ENCODE assay signal across 17 cellular contexts in genomic region chr14:96525452-96525851, GRCh38. TPM values are rescaled to one million over a fixed set of nuclear protein-coding genes. Genes with fewer than 3 reads are reported as not detected.
DNase-seq lines count a peak whose midpoint lies in the region; ATAC-seq and TF ChIP-seq lines count a peak whose summit lies in the region.
"Had no signal": no experiment of that assay in that cellular context is flagged by ENCODE, and none has a peak within 500 bp of the region (broad histone marks: within the 10 kb centered on the region; RNA-seq: fewer than 3 reads in every experiment).

No MANE protein-coding gene starts in this region.

- 0 out of 2 replicates have a peak overlapping the region, but pooled peaks have one; percentile 3 for H3K27ac ChIP-seq in SK-N-MC
- no peak overlapping the region for H3K27ac ChIP-seq in substantia nigra (ENCODE audit: low read depth, low read length, poor library complexity, severe bottlenecking)
- H3K27ac ChIP-seq: GM23248 had no signal

- no peaks in the 10 kb centered on the region for H3K9me3 Mint-ChIP-seq in activated T-cell treated with anti-CD3 and anti-CD28 coated beads, Interleukin-2, amount 50 U/mL, for 72 hours
- H3K9me3 Mint-ChIP-seq in activated T-cell treated with anti-CD3 and anti-CD28 coated beads, Interleukin-2, amount 50 U/mL, for 4 hours: no peaks in the 10 kb centered on the region
- no peaks in the 10 kb centered on the region for H3K9me3 Mint-ChIP-seq in Caco-2 (ENCODE audit: unreplicated experiment)
- H3K9me3 Mint-ChIP-seq: CD8-positive, alpha-beta T cell had no signal

- peaks cover 89% of the 10 kb centered on the region for H3K36me3 ChIP-seq in SK-N-MC (ENCODE audit: insufficient read depth, low read length)
- no peaks in the 10 kb centered on the region; the same call in 1 of the 2 replicates for H3K36me3 ChIP-seq in Caco-2 (ENCODE audit: control insufficient read depth, insufficient read depth, low read length)

- intact Hi-C loops in Caco-2 (cut with micrococcal nuclease; ENCODE audit: unreplicated experiment): no loop called here

- POLR2A ChIA-PET in Caco-2 (lab: Charles Lee): no interaction called here

- H3K27me3 Mint-ChIP-seq in activated T-cell treated with anti-CD3 and anti-CD28 coated beads, Interleukin-2, amount 50 U/mL, for 72 hours (ENCODE audit: low read depth): no peaks in the 10 kb centered on the region
- no peaks in the 10 kb centered on the region for H3K27me3 Mint-ChIP-seq in activated T-cell treated with anti-CD3 and anti-CD28 coated beads, Interleukin-2, amount 50 U/mL, for 4 hours (ENCODE audit: low read depth)
- H3K27me3 Mint-ChIP-seq in Caco-2 (ENCODE audit: insufficient read depth, unreplicated experiment): no peaks in the 10 kb centered on the region

- no peak for DNase-seq in activated T-cell treated with anti-CD3 and anti-CD28 coated beads, Interleukin-2, amount 50 U/mL, for 72 hours
- DNase-seq in activated T-cell treated with anti-CD3 and anti-CD28 coated beads, Interleukin-2, amount 50 U/mL, for 4 hours: no peak
- DNase-seq in SK-N-MC (ENCODE audit: low read depth, low spot score) (no peak), iris pigment epithelial cell (ENCODE audit: low read depth) (peak; percentile 18), Caco-2 (no peak), substantia nigra (lab: John Stamatoyannopoulos, UW) (no peak)
- DNase-seq: 8988T; C1 segment of cervical spinal cord; CD8-positive, alpha-beta T cell; DMS 273 treated with DMSO at 0.1 percent for 48 hours; DMS79; EL; GDM1; GM23248; H7; HCEC 1CT had no signal

- H3K4me1 ChIP-seq in Caco-2: no peaks in the 10 kb centered on the region

- ATAC-seq in activated T-cell treated with anti-CD3 and anti-CD28 coated beads, Interleukin-2, amount 50 U/mL, for 72 hours (replicated peaks in 1 of 2): no peak
- no peak for ATAC-seq in activated T-cell treated with anti-CD3 and anti-CD28 coated beads, Interleukin-2, amount 50 U/mL, for 4 hours
- ATAC-seq: CD8-positive, alpha-beta T cell; GM12878 had no signal

- TF ChIP-seq CTCF in Caco-2 (IDR thresholded peaks at IDR 0.05; ENCODE audit: insufficient read depth in 1 of 2, low read depth in 1 of 2, low read length in 1 of 2, severe bottlenecking in 1 of 2, unreplicated experiment in 1 of 2): no peak

- H3K4me3 ChIP-seq in SK-N-MC: no peak overlapping the region
- no peak overlapping the region for H3K4me3 ChIP-seq in Caco-2 (ENCODE audit: low read depth, low read length)
- H3K4me3 ChIP-seq: GM12878, GM23248 had no signal

- H3K27ac Mint-ChIP-seq in activated T-cell treated with anti-CD3 and anti-CD28 coated beads, Interleukin-2, amount 50 U/mL, for 72 hours: peak overlapping the region; percentile 63
- no peak overlapping the region for H3K27ac Mint-ChIP-seq in Caco-2 (ENCODE audit: unreplicated experiment)
- H3K27ac Mint-ChIP-seq: CD8-positive, alpha-beta T cell had no signal

- no TSS peak for BruUV-seq in Caco-2 (replicated peaks; lab: Mats Ljungman, UMichigan)

- H3K9me3 ChIP-seq in SK-N-MC (ENCODE audit: low read depth, low read length): no peaks in the 10 kb centered on the region
- H3K9me3 ChIP-seq in Caco-2: no peaks in the 10 kb centered on the region

- H3K4me1 Mint-ChIP-seq in activated T-cell treated with anti-CD3 and anti-CD28 coated beads, Interleukin-2, amount 50 U/mL, for 72 hours (ENCODE audit: low read depth): no peaks in the 10 kb centered on the region
- H3K4me1 Mint-ChIP-seq in activated T-cell treated with anti-CD3 and anti-CD28 coated beads, Interleukin-2, amount 50 U/mL, for 4 hours (ENCODE audit: low read depth): no peaks in the 10 kb centered on the region
- H3K4me1 Mint-ChIP-seq in Caco-2 (ENCODE audit: low read depth, unreplicated experiment): no peaks in the 10 kb centered on the region

- H3K27me3 ChIP-seq in Caco-2 (replicated peaks; ENCODE audit: control insufficient read depth, insufficient read depth, low read length): no peaks in the 10 kb centered on the region

- CTCF ChIA-PET in Caco-2 (lab: Charles Lee): no interaction called here

- no peak overlapping the region for H3K4me3 Mint-ChIP-seq in activated T-cell treated with anti-CD3 and anti-CD28 coated beads, Interleukin-2, amount 50 U/mL, for 72 hours
- no peak overlapping the region for H3K4me3 Mint-ChIP-seq in activated T-cell treated with anti-CD3 and anti-CD28 coated beads, Interleukin-2, amount 50 U/mL, for 4 hours
- H3K4me3 Mint-ChIP-seq in Caco-2 (ENCODE audit: unreplicated experiment): no peak overlapping the region
- H3K4me3 Mint-ChIP-seq: CD8-positive, alpha-beta T cell had no signal

- H3K36me3 Mint-ChIP-seq in activated T-cell treated with anti-CD3 and anti-CD28 coated beads, Interleukin-2, amount 50 U/mL, for 72 hours (ENCODE audit: insufficient read depth in 2 of 2): peaks cover 2 to 21% of the 10 kb centered on the region in 2 donors
- H3K36me3 Mint-ChIP-seq in activated T-cell treated with anti-CD3 and anti-CD28 coated beads, Interleukin-2, amount 50 U/mL, for 4 hours (ENCODE audit: insufficient read depth): peaks cover 33% of the 10 kb centered on the region
- H3K36me3 Mint-ChIP-seq in Caco-2 (ENCODE audit: insufficient read depth, unreplicated experiment): peaks cover 64% of the 10 kb centered on the region

- H3K9ac ChIP-seq in SK-N-MC (ENCODE audit: insufficient read length): no peak overlapping the region
- H3K9ac ChIP-seq: GM23248 had no signal

RNA-seq across cellular contexts. Expression of gene PAPOLA, which starts 23.3 kb away (rescaled TPM):
- total RNA-seq in activated T-cell treated with anti-CD3 and anti-CD28 coated beads, Interleukin-2, amount 50 U/mL, for 72 hours: 100 to 1,000 TPM; 124 to 143 TPM
- total RNA-seq in activated T-cell treated with anti-CD3 and anti-CD28 coated beads, Interleukin-2, amount 50 U/mL, for 4 hours: 100 to 1,000 TPM; 161 to 180 (median 164) TPM
- 204 and 207 TPM in 2 replicates for total RNA-seq in Caco-2 (2022)
